In the genomic region with DNA sequence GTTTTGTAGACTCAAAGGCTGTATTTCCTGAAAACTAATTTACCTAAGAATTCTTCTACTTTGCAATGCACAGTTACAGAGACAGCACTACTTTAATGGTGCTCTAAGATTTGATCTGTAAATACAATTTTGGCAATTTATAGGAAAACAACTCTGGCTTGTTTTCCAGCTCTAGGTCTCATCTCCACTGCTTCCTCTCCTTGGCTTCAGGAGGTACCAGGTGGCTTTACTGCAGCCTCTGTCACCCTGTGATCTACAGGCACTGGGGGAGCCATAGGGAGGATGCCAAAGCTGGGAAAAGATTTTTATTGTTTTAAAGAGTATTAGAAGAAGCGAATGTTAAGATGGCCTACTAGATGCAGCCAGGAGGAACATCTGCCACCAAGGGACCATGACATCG, we compare ENCODE assay signal across 34 cellular contexts.
"Had no signal": no experiment of that assay in that cellular context is flagged by ENCODE, and none has a peak within 500 bp of the region (broad histone marks: within the 10 kb centered on the region; RNA-seq: fewer than 3 reads in every experiment).

No MANE protein-coding gene starts in this region.

- DNase-seq: activated effector memory CD4-positive, alpha-beta T cell treated with anti-CD3 and anti-CD28 coated beads, Interleukin-2, amount 50 U/mL, for 16 hours; activated effector memory CD4-positive, alpha-beta T cell treated with Interleukin-2 at 50 U/mL for 16 hours; activated gamma-delta T cell; activated gamma-delta T cell treated with Interleukin-2 at 50 U/mL for 16 hours; activated naive CD4-positive, alpha-beta T cell; activated naive CD4-positive, alpha-beta T cell treated with anti-CD3 and anti-CD28 coated beads for 36 hours; activated naive CD4-positive, alpha-beta T cell treated with anti-CD3 and anti-CD28 coated beads, Interleukin-2, amount 10 ng/mL, durations not matched to agents 7 days and 5 days; activated naive CD4-positive, alpha-beta T cell treated with anti-CD3 and anti-CD28 coated beads, Interleukin-2, amount 50 U/mL, for 16 hours; activated naive CD4-positive, alpha-beta T cell treated with Interleukin-2 at 50 U/mL for 16 hours; activated naive CD8-positive, alpha-beta T cell treated with anti-CD3 and anti-CD28 coated beads for 36 hours; activated naive CD8-positive, alpha-beta T cell treated with anti-CD3 and anti-CD28 coated beads, Interleukin-2, amount 10 ng/mL, durations not matched to agents 7 days and 5 days; activated naive CD8-positive, alpha-beta T cell treated with anti-CD3 and anti-CD28 coated beads, Interleukin-2, amount 50 U/mL, for 24 hours; activated T-cell treated with anti-CD3 and anti-CD28 coated beads, Interleukin-2, amount 50 U/mL, for 1 hour; activated T-cell treated with anti-CD3 and anti-CD28 coated beads, Interleukin-2, amount 50 U/mL, for 24 hours; activated T-cell treated with anti-CD3 and anti-CD28 coated beads, Interleukin-2, amount 50 U/mL, for 4 hours; activated T-cell treated with anti-CD3 and anti-CD28 coated beads, Interleukin-2, amount 50 U/mL, for 48 hours; activated T-cell treated with anti-CD3 and anti-CD28 coated beads, Interleukin-2, amount 50 U/mL, for 72 hours; adrenal gland; amniotic stem cell; amygdala; anterior cingulate cortex; aorta; body of pancreas; brain microvascular endothelial cell; central memory CD4-positive, alpha-beta T cell; cerebellar nuclear complex had no signal

- H3K4me1 Mint-ChIP-seq: activated naive CD4-positive, alpha-beta T cell treated with anti-CD3 and anti-CD28 coated beads, Interleukin-2, amount 10 ng/mL, durations not matched to agents 7 days and 5 days; activated naive CD4-positive, alpha-beta T cell treated with anti-CD3 and anti-CD28 coated beads, Interleukin-2, amount 50 U/mL, for 24 hours; activated naive CD8-positive, alpha-beta T cell treated with anti-CD3 and anti-CD28 coated beads for 36 hours; activated naive CD8-positive, alpha-beta T cell treated with anti-CD3 and anti-CD28 coated beads, Interleukin-2, amount 10 ng/mL, durations not matched to agents 7 days and 5 days; activated naive CD8-positive, alpha-beta T cell treated with anti-CD3 and anti-CD28 coated beads, Interleukin-2, amount 50 U/mL, for 24 hours; activated T-helper 17 cell treated with anti-CD3 and anti-CD28 coated beads, Interleukin-2, amount 50 U/mL, for 72 hours; brain; central memory CD8-positive, alpha-beta T cell had no signal

- ATAC-seq: activated naive CD4-positive, alpha-beta T cell treated with anti-CD3 and anti-CD28 coated beads, Interleukin-2, amount 50 U/mL, for 72 hours; activated naive CD8-positive, alpha-beta T cell treated with anti-CD3 and anti-CD28 coated beads, Interleukin-2, amount 50 U/mL, for 24 hours; activated T-cell treated with anti-CD3 and anti-CD28 coated beads, Interleukin-2, amount 50 U/mL, for 4 hours; activated T-cell treated with anti-CD3 and anti-CD28 coated beads, Interleukin-2, amount 50 U/mL, for 72 hours; activated T-helper 17 cell treated with anti-CD3 and anti-CD28 coated beads, Interleukin-2, amount 50 U/mL, for 72 hours; body of pancreas had no signal

- H3K27me3 Mint-ChIP-seq: activated naive CD4-positive, alpha-beta T cell treated with anti-CD3 and anti-CD28 coated beads, Interleukin-2, amount 10 ng/mL, durations not matched to agents 7 days and 5 days; activated naive CD4-positive, alpha-beta T cell treated with anti-CD3 and anti-CD28 coated beads, Interleukin-2, amount 50 U/mL, for 24 hours; activated naive CD8-positive, alpha-beta T cell; activated naive CD8-positive, alpha-beta T cell treated with anti-CD3 and anti-CD28 coated beads for 36 hours; activated naive CD8-positive, alpha-beta T cell treated with anti-CD3 and anti-CD28 coated beads, Interleukin-2, amount 10 ng/mL, durations not matched to agents 7 days and 5 days; activated naive CD8-positive, alpha-beta T cell treated with anti-CD3 and anti-CD28 coated beads, Interleukin-2, amount 50 U/mL, for 24 hours; activated T-cell treated with anti-CD3 and anti-CD28 coated beads, Interleukin-2, amount 50 U/mL, for 24 hours; activated T-helper 17 cell treated with anti-CD3 and anti-CD28 coated beads, Interleukin-2, amount 50 U/mL, for 72 hours; central memory CD8-positive, alpha-beta T cell had no signal

- H3K27ac Mint-ChIP-seq: activated naive CD4-positive, alpha-beta T cell treated with anti-CD3 and anti-CD28 coated beads for 36 hours; activated naive CD4-positive, alpha-beta T cell treated with anti-CD3 and anti-CD28 coated beads, Interleukin-2, amount 10 ng/mL, durations not matched to agents 7 days and 5 days; activated naive CD4-positive, alpha-beta T cell treated with anti-CD3 and anti-CD28 coated beads, Interleukin-2, amount 50 U/mL, for 24 hours; activated naive CD4-positive, alpha-beta T cell treated with anti-CD3 and anti-CD28 coated beads, Interleukin-2, amount 50 U/mL, for 72 hours; activated naive CD8-positive, alpha-beta T cell; activated naive CD8-positive, alpha-beta T cell treated with anti-CD3 and anti-CD28 coated beads for 36 hours; activated naive CD8-positive, alpha-beta T cell treated with anti-CD3 and anti-CD28 coated beads, Interleukin-2, amount 10 ng/mL, durations not matched to agents 7 days and 5 days; activated naive CD8-positive, alpha-beta T cell treated with anti-CD3 and anti-CD28 coated beads, Interleukin-2, amount 50 U/mL, for 24 hours; activated T-cell treated with anti-CD3 and anti-CD28 coated beads, Interleukin-2, amount 50 U/mL, for 24 hours; activated T-cell treated with anti-CD3 and anti-CD28 coated beads, Interleukin-2, amount 50 U/mL, for 72 hours; activated T-helper 1 cell treated with anti-CD3 and anti-CD28 coated beads, Interleukin-12 subunit alpha, Interleukin-12 subunit beta, Interleukin-2, Interleukin-4 antibody, amounts not matched to agents 30 ng/mL and 10 ng/mL and 1 ng/mL, durations not matched to agents 14 hours and 24 hours and 36 hours; activated T-helper 17 cell treated with anti-CD3 and anti-CD28 coated beads, Interleukin-2, amount 50 U/mL, for 72 hours; activated T-helper 2 cell treated with anti-CD3 and anti-CD28 coated beads, Interferon-gamma antibody, Interleukin-2, Interleukin-4, amounts not matched to agents 10 μg/mL and 5 μg/mL and 100 μg/mL, durations not matched to agents 14 hours and 24 hours and 36 hours; brain had no signal

- H3K36me3 Mint-ChIP-seq: activated naive CD4-positive, alpha-beta T cell treated with anti-CD3 and anti-CD28 coated beads, Interleukin-2, amount 10 ng/mL, durations not matched to agents 7 days and 5 days; activated naive CD4-positive, alpha-beta T cell treated with anti-CD3 and anti-CD28 coated beads, Interleukin-2, amount 50 U/mL, for 24 hours; activated naive CD8-positive, alpha-beta T cell; activated naive CD8-positive, alpha-beta T cell treated with anti-CD3 and anti-CD28 coated beads for 36 hours; activated naive CD8-positive, alpha-beta T cell treated with anti-CD3 and anti-CD28 coated beads, Interleukin-2, amount 10 ng/mL, durations not matched to agents 7 days and 5 days; brain had no signal

- H3K4me3 Mint-ChIP-seq: activated naive CD4-positive, alpha-beta T cell treated with anti-CD3 and anti-CD28 coated beads for 36 hours; activated naive CD4-positive, alpha-beta T cell treated with anti-CD3 and anti-CD28 coated beads, Interleukin-2, amount 10 ng/mL, durations not matched to agents 7 days and 5 days; activated naive CD4-positive, alpha-beta T cell treated with anti-CD3 and anti-CD28 coated beads, Interleukin-2, amount 50 U/mL, for 24 hours; activated naive CD8-positive, alpha-beta T cell; activated naive CD8-positive, alpha-beta T cell treated with anti-CD3 and anti-CD28 coated beads for 36 hours; activated naive CD8-positive, alpha-beta T cell treated with anti-CD3 and anti-CD28 coated beads, Interleukin-2, amount 10 ng/mL, durations not matched to agents 7 days and 5 days; activated naive CD8-positive, alpha-beta T cell treated with anti-CD3 and anti-CD28 coated beads, Interleukin-2, amount 50 U/mL, for 24 hours; activated T-cell treated with anti-CD3 and anti-CD28 coated beads, Interleukin-2, amount 50 U/mL, for 24 hours; activated T-cell treated with anti-CD3 and anti-CD28 coated beads, Interleukin-2, amount 50 U/mL, for 4 hours; activated T-cell treated with anti-CD3 and anti-CD28 coated beads, Interleukin-2, amount 50 U/mL, for 72 hours; activated T-helper 1 cell treated with anti-CD3 and anti-CD28 coated beads, Interleukin-12 subunit alpha, Interleukin-12 subunit beta, Interleukin-2, Interleukin-4 antibody, amounts not matched to agents 30 ng/mL and 10 ng/mL and 1 ng/mL, durations not matched to agents 14 hours and 24 hours and 36 hours; activated T-helper 17 cell treated with anti-CD3 and anti-CD28 coated beads, Interleukin-2, amount 50 U/mL, for 72 hours; brain; central memory CD8-positive, alpha-beta T cell had no signal
